24 cellular contexts compared by ENCODE assay signal in the genomic region with DNA sequence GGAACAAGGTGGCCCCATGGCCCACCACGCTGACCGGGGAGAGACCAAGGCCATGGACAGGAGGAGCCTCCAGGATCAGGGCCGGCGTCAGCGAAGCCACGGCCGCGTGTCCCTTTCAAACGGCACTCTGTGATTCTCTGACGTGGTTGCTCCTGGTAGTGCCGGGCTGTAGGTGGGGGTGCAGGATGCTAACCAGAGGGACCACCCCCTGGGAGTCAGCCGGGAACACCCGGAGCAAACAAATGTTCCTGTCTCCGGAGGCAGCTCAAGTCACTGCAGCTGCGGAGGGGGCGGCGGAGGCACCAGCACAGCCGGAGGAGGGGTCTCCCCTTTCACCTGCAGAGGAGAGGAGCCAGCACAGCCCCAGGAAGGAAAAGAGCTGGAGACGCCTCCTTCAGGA.
DNase-seq lines count a peak whose midpoint lies in the region; ATAC-seq and TF ChIP-seq lines count a peak whose summit lies in the region.
"Had no signal": no experiment of that assay in that cellular context is flagged by ENCODE, and none has a peak within 500 bp of the region (broad histone marks: within the 10 kb centered on the region; RNA-seq: fewer than 3 reads in every experiment).

No MANE protein-coding gene starts in this region.

- peaks cover 6% of the 10 kb centered on the region for H3K4me1 Mint-ChIP-seq in neural crest cell
- H3K4me1 Mint-ChIP-seq: B cell; CD4-positive, CD25-positive, alpha-beta regulatory T cell had no signal

- TF ChIP-seq CTCF in neural crest cell (conservative IDR thresholded peaks at IDR 0.05), result no peak

- H3K4me3 Mint-ChIP-seq in neural crest cell, result peak overlapping the region; percentile 44
- H3K4me3 Mint-ChIP-seq: B cell; CD4-positive, CD25-positive, alpha-beta regulatory T cell; IgD-negative memory B cell had no signal

- H3K36me3 ChIP-seq in iPS-18a (ENCODE audit: control insufficient read depth, low read depth, low read length), result no peaks in the 10 kb centered on the region
- H3K36me3 ChIP-seq: HAP-1, Peyer's patch had no signal

- peak overlapping the region; percentile 49 for H3K4me3 ChIP-seq in iPS-18a (ENCODE audit: low read length)
- H3K4me3 ChIP-seq: GM12878, HAP-1, Peyer's patch had no signal

- no peak overlapping the region for H3K9ac ChIP-seq in iPS-18a (ENCODE audit: low read length)

- DNase-seq in ELF-1 (ENCODE audit: low read depth, low spot score) (peak; percentile 34), NCI-H69 (lab: John Stamatoyannopoulos, UW) (peak; percentile 51), neural crest cell (ENCODE audit: low read depth, low spot score) (peak; percentile 14), caudate nucleus (lab: John Stamatoyannopoulos, UW) (no peak), HuH-7 (ENCODE audit: low spot score) (no peak)
- DNase-seq: CD4-positive, CD25-positive, alpha-beta regulatory T cell; COR-L47; DMS 273 treated with DMSO at 0.1 percent for 48 hours; GF-D8; Karpas-422; NCI-H1092; NCI-H1436 treated with DMSO at 0.1 percent for 48 hours; NCI-H2081; NCI-H2171 treated with DMSO at 0.1 percent for 48 hours; NCI-H446; Peyer's patch; Right ventricle myocardium superior had no signal

- H3K27me3 ChIP-seq in iPS-18a (ENCODE audit: control insufficient read depth, insufficient read depth, low read length), result peaks cover 5% of the 10 kb centered on the region
- H3K27me3 ChIP-seq: Peyer's patch had no signal

- H3K36me3 Mint-ChIP-seq in neural crest cell (ENCODE audit: low read depth), result no peaks in the 10 kb centered on the region
- H3K36me3 Mint-ChIP-seq: CD4-positive, CD25-positive, alpha-beta regulatory T cell; IgD-negative memory B cell had no signal

- peaks cover 10% of the 10 kb centered on the region for H3K4me1 ChIP-seq in iPS-18a (ENCODE audit: control insufficient read depth, low read depth, low read length)
- H3K4me1 ChIP-seq: HAP-1, Peyer's patch had no signal

- peak overlapping the region; percentile 19 for H3K27ac Mint-ChIP-seq in neural crest cell (ENCODE audit: unreplicated experiment)
- H3K27ac Mint-ChIP-seq: B cell; CD4-positive, CD25-positive, alpha-beta regulatory T cell; IgD-negative memory B cell had no signal

- H3K27me3 Mint-ChIP-seq in neural crest cell (ENCODE audit: low read depth), result peaks cover 6% of the 10 kb centered on the region
- H3K27me3 Mint-ChIP-seq: B cell; CD4-positive, CD25-positive, alpha-beta regulatory T cell; IgD-negative memory B cell had no signal

- H3K27ac ChIP-seq in iPS-18a (ENCODE audit: low read length) (no peak overlapping the region), caudate nucleus (ENCODE audit: low read depth, low read length) (no peak overlapping the region)
- H3K27ac ChIP-seq: HL-60, Peyer's patch had no signal

- H3K9me3 ChIP-seq in iPS-18a (ENCODE audit: control insufficient read depth, low read depth, low read length), result no peaks in the 10 kb centered on the region
- H3K9me3 ChIP-seq: HAP-1 had no signal

- no peak for ATAC-seq in HG03442 (IDR thresholded peaks at IDR 0.05; ENCODE audit: unreplicated experiment)
- ATAC-seq: GM12878 had no signal

- H3K9me3 Mint-ChIP-seq in neural crest cell, result no peaks in the 10 kb centered on the region

Comparison
In these comparisons a context has a peak if more than half of its experiments do, and no peak if none do; other contexts are left out.
1. DNase-seq: peak in ELF-1 (single experiment), NCI-H69 (single experiment) and neural crest cell (single experiment); none in caudate nucleus (0 of 61) and HuH-7 (single experiment).